ENCODE assay signal across 21 cellular contexts in genomic region chr3:89186446-89186845, GRCh38.
DNase-seq lines count a peak whose midpoint lies in the region; ATAC-seq and TF ChIP-seq lines count a peak whose summit lies in the region.
"Had no signal": no experiment of that assay in that cellular context is flagged by ENCODE, and none has a peak within 500 bp of the region (broad histone marks: within the 10 kb centered on the region; RNA-seq: fewer than 3 reads in every experiment).

No MANE protein-coding gene starts in this region.

- DNase-seq in DMS 273 treated with DMSO at 0.1 percent for 48 hours (lab: John Stamatoyannopoulos, UW): peak; percentile 60
- DNase-seq in NCI-H446 treated with DMSO at 0.1 percent for 48 hours (lab: John Stamatoyannopoulos, UW): peak; percentile 76
- DNase-seq in hepatocyte (ENCODE audit: low spot score): no peak
- DNase-seq in psoas muscle: no peak
- DNase-seq in GM19240 (ENCODE audit: insufficient read length, low spot score): no peak
- DNase-seq in SW480 (ENCODE audit: low spot score): no peak
- DNase-seq: Caco-2; CD4-positive, alpha-beta memory T cell; KBM-7; NCI-H1092 treated with DMSO at 0.1 percent for 48 hours; NCI-H2081 treated with DMSO at 0.1 percent for 48 hours; NCI-H226; NCI-H526 treated with DMSO at 0.1 percent for 48 hours; OCI-M1 had no signal

- no peaks in the 10 kb centered on the region for H3K9me2 ChIP-seq in Loucy (replicated peaks; ENCODE audit: low read depth, low read length)
- H3K9me2 ChIP-seq in hepatocyte (replicated peaks; ENCODE audit: insufficient read depth): no peaks in the 10 kb centered on the region

- 49% methylated on average over 3 of the region's 3 CpGs for WGBS in hepatocyte (ENCODE audit: low lambda C conversion rate, missing lambda C conversion rate)
- 54 to 63% (median 59%) methylated on average over 3 of the region's 3 CpGs for WGBS in psoas muscle, 3 donors

- H2AFZ ChIP-seq in Loucy (ENCODE audit: low read length) (0 out of 2 replicates have a peak overlapping the region, but pooled peaks have one; percentile 12), hepatocyte (no peak overlapping the region)

- H4K20me1 ChIP-seq in Loucy (ENCODE audit: insufficient read depth, low read length, poor library complexity, severe bottlenecking): no peaks in the 10 kb centered on the region
- H4K20me1 ChIP-seq in hepatocyte (ENCODE audit: insufficient read depth, poor library complexity, severe bottlenecking): no peaks in the 10 kb centered on the region

- no peak overlapping the region for H3K4me3 ChIP-seq in Loucy (ENCODE audit: low read length, poor library complexity, severe bottlenecking)
- no peak overlapping the region for H3K4me3 ChIP-seq in hepatocyte
- H3K4me3 ChIP-seq in psoas muscle: no peak overlapping the region
- H3K4me3 ChIP-seq: BLaER1 treated with 17β-estradiol and CSF1 and Interleukin-3, amounts not matched to agents 10 nM and 100 nM; GM23338; HAP-1; SJSA1 had no signal

- intact Hi-C loops in psoas muscle (cut with DNase I): no loop called here

- no peaks in the 10 kb centered on the region for H3K9me3 ChIP-seq in Loucy (ENCODE audit: insufficient read depth, low read depth, low read length)
- no peaks in the 10 kb centered on the region for H3K9me3 ChIP-seq in hepatocyte (ENCODE audit: low read depth)
- H3K9me3 ChIP-seq in psoas muscle: no peaks in the 10 kb centered on the region
- H3K9me3 ChIP-seq: BLaER1 treated with 17β-estradiol and CSF1 and Interleukin-3, amounts not matched to agents 10 nM and 100 nM; Caco-2; HAP-1; SJSA1 had no signal

- H3K27me3 ChIP-seq in Loucy (ENCODE audit: insufficient read depth, low read length, poor library complexity, severe bottlenecking): no peaks in the 10 kb centered on the region
- H3K27me3 ChIP-seq in hepatocyte: no peaks in the 10 kb centered on the region
- no peaks in the 10 kb centered on the region for H3K27me3 ChIP-seq in psoas muscle (ENCODE audit: insufficient read depth in 3 of 3, low read length in 2 of 3)
- H3K27me3 ChIP-seq: BLaER1 treated with 17β-estradiol and CSF1 and Interleukin-3, amounts not matched to agents 10 nM and 100 nM; SJSA1 had no signal

- no peaks in the 10 kb centered on the region for H3K36me3 ChIP-seq in Loucy (ENCODE audit: insufficient read depth, low read length)
- no peaks in the 10 kb centered on the region for H3K36me3 ChIP-seq in hepatocyte (replicated peaks; ENCODE audit: insufficient read depth, low read depth)
- no peaks in the 10 kb centered on the region for H3K36me3 ChIP-seq in psoas muscle (ENCODE audit: insufficient read depth in 1 of 2, low read depth in 1 of 2)
- H3K36me3 ChIP-seq: HAP-1, SJSA1 had no signal

- TF ChIP-seq CTCF in Loucy (conservative IDR thresholded peaks at IDR 0.05; ENCODE audit: low read length) (no peak), hepatocyte (IDR thresholded peaks at IDR 0.05; ENCODE audit: poor library complexity) (no peak), psoas muscle (IDR thresholded peaks at IDR 0.05) (no peak)

- H3K27ac ChIP-seq in hepatocyte (no peak overlapping the region), psoas muscle (no peak overlapping the region)
- H3K27ac ChIP-seq: BLaER1 treated with 17β-estradiol and CSF1 and Interleukin-3, amounts not matched to agents 10 nM and 100 nM; HL-60; SJSA1 had no signal

- H3K4me2 ChIP-seq in Loucy (ENCODE audit: low read depth, low read length, poor library complexity, severe bottlenecking): no peak overlapping the region
- peak overlapping the region; percentile 18 for H3K4me2 ChIP-seq in hepatocyte
- H3K4me2 ChIP-seq: BLaER1 treated with 17β-estradiol and CSF1 and Interleukin-3, amounts not matched to agents 10 nM and 100 nM; GM23338 had no signal

- no peak overlapping the region for H3K9ac ChIP-seq in Loucy (ENCODE audit: low read depth, low read length, poor library complexity, severe bottlenecking)
- H3K9ac ChIP-seq: BLaER1 treated with 17β-estradiol and CSF1 and Interleukin-3, amounts not matched to agents 10 nM and 100 nM had no signal

- H3K79me2 ChIP-seq in Loucy (ENCODE audit: insufficient read depth, low read length) (no peaks in the 10 kb centered on the region), hepatocyte (no peaks in the 10 kb centered on the region)

- no peaks in the 10 kb centered on the region for H3F3A ChIP-seq in Loucy (ENCODE audit: low read depth)

- no peak for ATAC-seq in psoas muscle
- ATAC-seq: GM23338, Right ventricle myocardium inferior had no signal

- peaks cover 4% of the 10 kb centered on the region for H3K4me1 ChIP-seq in Loucy (ENCODE audit: insufficient read depth, low read length, poor library complexity, severe bottlenecking)
- peaks cover 8% of the 10 kb centered on the region for H3K4me1 ChIP-seq in hepatocyte (ENCODE audit: insufficient read depth)
- no peaks in the 10 kb centered on the region for H3K4me1 ChIP-seq in psoas muscle
- H3K4me1 ChIP-seq: Caco-2, SJSA1 had no signal

Comparison
In these comparisons a context has a peak if more than half of its experiments do, and no peak if none do; other contexts are left out.
1. DNase-seq: peak in DMS 273 treated with DMSO at 0.1 percent for 48 hours (single experiment) and NCI-H446 treated with DMSO at 0.1 percent for 48 hours (single experiment); none in hepatocyte (single experiment), psoas muscle (0 of 2), GM19240 (single experiment) and SW480 (single experiment).